In genomic region chr12:51391047-51391837, GRCh38 we compare ENCODE assay signal across 9 cellular contexts. TPM values are rescaled to one million over a fixed set of nuclear protein-coding genes. Genes with fewer than 3 reads are reported as not detected.
DNase-seq lines count a peak whose midpoint lies in the region; ATAC-seq, FAIRE-seq and TF ChIP-seq lines count a peak whose summit lies in the region.
"Had no signal": no experiment of that assay in that cellular context is flagged by ENCODE, and none has a peak within 500 bp of the region (broad histone marks: within the 10 kb centered on the region; RNA-seq: fewer than 3 reads in every experiment).

Gene GALNT6 (minus strand): TSS chr12:51391406. CDS start chr12:51379781, 11,625 bp downstream.

- POLR2A ChIA-PET in GM12878 (lab: Charles Lee) = interaction anchor here (0.6 to 5.4 kb wide), 5 partner anchors 8 to 922 kb away, joined by 3 to 28 read pairs (median 7); no protein-coding TSS in a partner anchor

- CTCF ChIA-PET in GM12878 (lab: Yijun Ruan, JAX) = interaction anchor here (1.1 to 2.7 kb wide), 4 partner anchors 17 to 50 kb away, joined by 5 to 8 read pairs (median 6); no protein-coding TSS in a partner anchor

- H2AFZ ChIP-seq in GM12878 (ENCODE audit: control insufficient read depth, low read depth, low read length) = peak within 1 kb of the TSS; percentile 79

- peaks cover 31% of the 10 kb centered on the region for H3K79me2 ChIP-seq in GM12878 (ENCODE audit: control insufficient read depth, insufficient read depth, low read length)

- RAD21 ChIA-PET in GM12878 (lab: Charles Lee; ENCODE audit: unreplicated experiment) = interaction anchor here (1.0 to 4.0 kb wide), 3 partner anchors 9 to 24 kb away, joined by 3 to 19 read pairs (median 4); no protein-coding TSS in a partner anchor

- ATAC-seq in GM19468 (IDR thresholded peaks at IDR 0.05; ENCODE audit: extremely low read depth, unreplicated experiment) (peak; percentile 28), GM12878 (peak; percentile 73), HG03457 (IDR thresholded peaks at IDR 0.05; ENCODE audit: unreplicated experiment) (no peak)

- no peaks in the 10 kb centered on the region for H4K20me1 ChIP-seq in GM12878 (ENCODE audit: control insufficient read depth, insufficient read depth)

- peak in 9 of 14 donors; percentile 30 to 75 (median 54) for DNase-seq in C1 segment of cervical spinal cord (lab: John Stamatoyannopoulos, UW)
- peak; percentile 72 for DNase-seq in T-helper 9 cell
- no peak for DNase-seq in GM12878 (ENCODE audit: low read depth, low spot score)
- peak; percentile 83 for DNase-seq in stimulated activated CD4-positive, alpha-beta T cell treated with anti-CD3 and anti-CD28 coated beads, Interleukin-15, amount 100 ng/mL, for 24 hours

- no peak for TF ChIP-seq CTCF in GM12878 (IDR thresholded peaks at IDR 0.05 in 2 of 3, conservative IDR thresholded peaks at IDR 0.05 in 1 of 3; ENCODE audit: control insufficient read depth in 2 of 3, extremely low read depth in 1 of 3, insufficient read depth in 1 of 3, low read depth in 3 of 3, low read length in 3 of 3)

- peak within 1 kb of the TSS; percentile 91 for H3K4me2 ChIP-seq in GM12878 (ENCODE audit: control insufficient read depth, insufficient read depth)

- H3K27ac ChIP-seq in GM12878 (ENCODE audit: control insufficient read depth, insufficient read depth) (peak within 1 kb of the TSS; percentile 74), iPS-20b (ENCODE audit: low read length) (peak within 1 kb of the TSS; percentile 73)

- BruUV-seq in GM12878 (replicated peaks; lab: Mats Ljungman, UMichigan) = no TSS peak

- SMC1A ChIA-PET in GM12878 (lab: Charles Lee; ENCODE audit: uncharacterized antibody, unreplicated experiment) = interaction anchor here (0.9 to 2.7 kb wide), 6 partner anchors 8 to 32 kb away, joined by 3 to 11 read pairs (median 3); no protein-coding TSS in a partner anchor

- WGBS in GM12878 (ENCODE audit: insufficient coverage, insufficient replicate concordance, low lambda C conversion rate, missing lambda C conversion rate) = under 1% methylated on average over 34 of the region's 57 CpGs

- H3K36me3 ChIP-seq in GM12878 (ENCODE audit: control insufficient read depth in 2 of 2, insufficient read depth in 2 of 2, low read length in 1 of 2) = no peaks in the 10 kb centered on the region
- peaks cover 17% of the 10 kb centered on the region; the same call in 1 of the 2 replicates for H3K36me3 ChIP-seq in iPS-20b (ENCODE audit: insufficient read depth, low read depth, low read length)

- intact Hi-C loops in GM12878 (cut with micrococcal nuclease; ENCODE audit: unreplicated experiment) = loop anchor here (1.0 kb wide), 1 partner anchor 22 kb away; no protein-coding TSS in a partner anchor

- H3K4me3 ChIP-seq in GM12878 = peak within 1 kb of the TSS; percentile 96
- H3K4me3 ChIP-seq in iPS-20b (ENCODE audit: low read length) = peak within 1 kb of the TSS; percentile 89

- peaks cover 51% of the 10 kb centered on the region for H3K4me1 ChIP-seq in GM12878 (ENCODE audit: control insufficient read depth, insufficient read depth, low read length)
- H3K4me1 ChIP-seq in iPS-20b (ENCODE audit: insufficient read depth, low read length) = peaks cover 25% of the 10 kb centered on the region

- H3K9ac ChIP-seq in GM12878 (ENCODE audit: control insufficient read depth, insufficient read depth, low read length) (peak within 1 kb of the TSS; percentile 83), iPS-20b (ENCODE audit: low read depth, low read length) (peak within 1 kb of the TSS; percentile 90)

- TF ChIP-seq EP300 in Ishikawa (IDR thresholded peaks at IDR 0.05; ENCODE audit: borderline replicate concordance) (peak; percentile 9; the same call in 1 of the 2 replicates), GM12878 (IDR thresholded peaks at IDR 0.05; ENCODE audit: borderline replicate concordance in 1 of 2, control insufficient read depth in 1 of 2, low read depth in 2 of 2, low read length in 2 of 2) (no peak)

- in situ Hi-C loops in GM12878 (cut with MboI) = no loop called here

- no peak for FAIRE-seq in GM12878 (lab: Jason Lieb, UNC)

- TF ChIP-seq RAD21 in Ishikawa (IDR thresholded peaks at IDR 0.05; ENCODE audit: low read depth) (no peak), GM12878 (IDR thresholded peaks at IDR 0.05; ENCODE audit: insufficient read depth, low read depth, low read length) (no peak)

- TF ChIP-seq POLR2A in GM12878 (IDR thresholded peaks at IDR 0.05; ENCODE audit: low read depth, low read length) = peak; percentile 85

- H3K9me3 ChIP-seq in GM12878 (replicated peaks; ENCODE audit: control insufficient read depth, insufficient read depth, low read length) (no peaks in the 10 kb centered on the region), iPS-20b (ENCODE audit: insufficient read depth, low read depth, low read length) (no peaks in the 10 kb centered on the region)

- no peaks in the 10 kb centered on the region for H3K27me3 ChIP-seq in GM12878 (replicated peaks in 1 of 2; ENCODE audit: control insufficient read depth in 2 of 2, insufficient read depth in 2 of 2, low read length in 1 of 2)
- H3K27me3 ChIP-seq in iPS-20b (ENCODE audit: insufficient read depth, low read length) = peaks cover 23% of the 10 kb centered on the region; the same call in 1 of the 2 replicates

TF ChIP-seq in Ishikawa, 13 proteins besides CTCF, POLR2A, EP300 and RAD21 (continues in another document):
- TF ChIP-seq MAX (IDR thresholded peaks at IDR 0.05) = peak; percentile 37

TF ChIP-seq in GM12878, 131 proteins besides CTCF, POLR2A, EP300 and RAD21 (continues in another document):
- TF ChIP-seq ZBTB33 (IDR thresholded peaks at IDR 0.05) = no peak
- no peak for TF ChIP-seq BRCA1 (IDR thresholded peaks at IDR 0.05; ENCODE audit: low read depth, low read length)
- TF ChIP-seq CHD4 (IDR thresholded peaks at IDR 0.05) = no peak
- TF ChIP-seq SPI1 (IDR thresholded peaks at IDR 0.05; ENCODE audit: borderline replicate concordance, insufficient read depth, low read depth, low read length) = 0 out of 2 replicates have a peak, but pooled peaks have one; percentile 4
- TF ChIP-seq TCF7 (IDR thresholded peaks at IDR 0.05; ENCODE audit: borderline replicate concordance) = no peak
- TF ChIP-seq YY1 (IDR thresholded peaks at IDR 0.05; ENCODE audit: low read depth, low read length) = peak; percentile 7; the same call in 1 of the 2 replicates
- TF ChIP-seq POLR2AphosphoS5 (IDR thresholded peaks at IDR 0.05; ENCODE audit: low read length) = peak; percentile 60; the same call in 1 of the 2 replicates
- TF ChIP-seq ASH2L (IDR thresholded peaks at IDR 0.05; ENCODE audit: borderline replicate concordance, low read depth) = no peak
- TF ChIP-seq CREB1 (IDR thresholded peaks at IDR 0.05; ENCODE audit: low read depth) = no peak
- no peak for TF ChIP-seq IKZF2 (IDR thresholded peaks at IDR 0.05)
- no peak for TF ChIP-seq HDAC6 (IDR thresholded peaks at IDR 0.05; ENCODE audit: unreplicated experiment)
- no peak; the same call in 1 of the 2 replicates for TF ChIP-seq SMARCA5 (IDR thresholded peaks at IDR 0.05)
- no peak for TF ChIP-seq RAD51 (IDR thresholded peaks at IDR 0.05)
- no peak; the same call in 1 of the 2 replicates for TF ChIP-seq LARP7 (IDR thresholded peaks at IDR 0.05)
- TF ChIP-seq PKNOX1 (IDR thresholded peaks at IDR 0.05) = no peak
- TF ChIP-seq ATF3 (IDR thresholded peaks at IDR 0.05; ENCODE audit: borderline replicate concordance, extremely low read depth, low read depth, low read length) = no peak
- peak; percentile 37 for TF ChIP-seq MXI1 (IDR thresholded peaks at IDR 0.05; ENCODE audit: low read depth, low read length)

RNA-seq across cellular contexts. Expression of gene GALNT6, which starts in this region (rescaled TPM):
- total RNA-seq in GM12878 (2013; cell fraction: nucleolus; rRNA removed) = 77.3 and 94.1 TPM in 2 replicates
- total RNA-seq in GM12878 (2014; rRNA removed) (34.6 and 37.2 TPM in 2 replicates), GM12878 (2014; rRNA removed; fragmentation: Illumina TruSeq; extraction: Trizol) (21.7 and 25.5 TPM in 2 replicates), GM12878 (2021) (31.5 and 40.4 TPM in 2 replicates)
- polyA plus RNA-seq in GM12878 (2011; ENCODE audit: low read depth) = 7.5 TPM
- polyA plus RNA-seq in GM12878 (2011; rRNA removed) (8.3 and 16.2 TPM in 2 replicates), GM12878 (2014; fragmentation: Illumina TruSeq; extraction: Trizol) (26.2 and 26.3 TPM in 2 replicates), GM12878 (2014; fragmentation: Nextera tagmentation; extraction: Ambion mirVana) (10 to 100 TPM in 1 of 2 experiments, 1 to 10 TPM in 1; 6.6 to 11.4 TPM), GM12878 (2014; rRNA removed) (18.6 and 28.0 TPM in 2 replicates), GM12878 (2016; fragmentation: Nextera tagmentation; extraction: Ambion mirVana) (10 to 100 TPM; 18.2 to 21.8 TPM)
- polyA plus RNA-seq in GM12878 (2011; cell fraction: cytosol; rRNA removed) = 17.2 and 19.6 TPM in 2 replicates
- 13.5 and 21.7 TPM in 2 replicates for polyA plus RNA-seq in GM12878 (2011; cell fraction: nucleus; rRNA removed)
- 11.7 and 13.3 TPM in 2 replicates for polyA plus RNA-seq in GM12878 (2012)
- 18.1 and 26.0 TPM in 2 replicates for polyA minus RNA-seq in GM12878 (2011; rRNA and poly(A)+ RNA removed)
- polyA minus RNA-seq in GM12878 (2011; cell fraction: cytosol; rRNA and poly(A)+ RNA removed) = 3.6 and 5.0 TPM in 2 replicates
- polyA minus RNA-seq in GM12878 (2011; cell fraction: nucleus; rRNA and poly(A)+ RNA removed) = 15.0 and 28.4 TPM in 2 replicates
- total RNA-seq: NCI-H460 had no signal
